ENCODE assay signal across 22 cellular contexts in the genomic region with DNA sequence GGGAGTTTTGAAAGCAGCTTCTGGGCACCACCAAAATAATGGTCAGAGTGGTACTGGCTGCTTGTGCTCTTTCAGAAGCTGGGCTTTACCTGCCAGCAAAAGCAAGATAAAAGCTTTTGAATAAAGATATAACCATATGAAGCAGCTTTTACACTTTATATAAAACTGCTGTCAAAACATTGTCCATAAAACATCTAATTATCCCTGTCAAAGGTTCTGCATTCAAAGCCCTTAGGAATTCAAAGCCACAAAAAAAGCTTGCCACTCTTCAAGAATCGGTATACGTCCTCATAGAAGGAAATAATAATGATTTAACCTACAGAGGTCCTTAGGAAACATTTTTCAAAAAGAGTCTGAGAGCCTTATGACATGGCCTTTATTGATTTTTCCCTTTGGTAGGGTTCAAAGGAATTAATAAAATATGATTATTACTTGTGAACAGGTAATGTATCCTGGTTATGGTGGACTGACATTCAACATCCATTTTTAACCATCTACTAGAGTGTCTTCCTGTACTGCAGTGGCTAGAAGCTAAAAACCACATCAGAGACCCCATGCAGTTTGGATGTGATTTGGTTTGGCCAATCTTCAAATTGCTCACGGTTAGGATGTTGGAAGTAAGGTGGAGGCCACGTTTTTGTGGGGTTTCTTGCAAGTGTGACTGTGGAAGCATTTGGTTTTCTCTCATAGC.
"Had no signal": no experiment of that assay in that cellular context is flagged by ENCODE, and none has a peak within 500 bp of the region (broad histone marks: within the 10 kb centered on the region; RNA-seq: fewer than 3 reads in every experiment).

No MANE protein-coding gene starts in this region.

- H3K27me3 Mint-ChIP-seq: activated CD4-positive, alpha-beta memory T cell treated with anti-CD3 and anti-CD28 coated beads for 36 hours; activated CD8-positive, alpha-beta memory T cell treated with anti-CD3 and anti-CD28 coated beads, Interleukin-2, amount 10 ng/mL, durations not matched to agents 7 days and 5 days; activated naive CD8-positive, alpha-beta T cell treated with anti-CD3 and anti-CD28 coated beads, Interleukin-2, amount 50 U/mL, for 24 hours; naive thymus-derived CD8-positive, alpha-beta T cell had no signal

- ATAC-seq: activated CD8-positive, alpha-beta memory T cell treated with anti-CD3 and anti-CD28 coated beads, Interleukin-2, amount 10 ng/mL, durations not matched to agents 7 days and 5 days; activated naive CD8-positive, alpha-beta T cell treated with anti-CD3 and anti-CD28 coated beads, Interleukin-2, amount 50 U/mL, for 24 hours had no signal

- H3K4me3 ChIP-seq: left ventricle myocardium inferior, prostate gland, thyroid gland had no signal

- H3K4me1 ChIP-seq: left ventricle myocardium inferior, prostate gland, thyroid gland had no signal

- H3K36me3 ChIP-seq: brain microvascular endothelial cell, left ventricle myocardium inferior, prostate gland, thyroid gland had no signal

- H3K27ac Mint-ChIP-seq: activated CD4-positive, alpha-beta memory T cell treated with anti-CD3 and anti-CD28 coated beads for 36 hours; activated CD8-positive, alpha-beta memory T cell treated with anti-CD3 and anti-CD28 coated beads, Interleukin-2, amount 10 ng/mL, durations not matched to agents 7 days and 5 days; activated naive CD8-positive, alpha-beta T cell treated with anti-CD3 and anti-CD28 coated beads, Interleukin-2, amount 50 U/mL, for 24 hours; activated T-helper 1 cell treated with anti-CD3 and anti-CD28 coated beads, Interleukin-12 subunit alpha, Interleukin-12 subunit beta, Interleukin-2, Interleukin-4 antibody, amounts not matched to agents 30 ng/mL and 10 ng/mL and 1 ng/mL, durations not matched to agents 14 hours and 24 hours and 36 hours had no signal

- H3K4me3 Mint-ChIP-seq: activated CD4-positive, alpha-beta memory T cell treated with anti-CD3 and anti-CD28 coated beads for 36 hours; activated CD8-positive, alpha-beta memory T cell treated with anti-CD3 and anti-CD28 coated beads, Interleukin-2, amount 10 ng/mL, durations not matched to agents 7 days and 5 days; activated naive CD8-positive, alpha-beta T cell treated with anti-CD3 and anti-CD28 coated beads, Interleukin-2, amount 50 U/mL, for 24 hours; activated T-helper 1 cell treated with anti-CD3 and anti-CD28 coated beads, Interleukin-12 subunit alpha, Interleukin-12 subunit beta, Interleukin-2, Interleukin-4 antibody, amounts not matched to agents 30 ng/mL and 10 ng/mL and 1 ng/mL, durations not matched to agents 14 hours and 24 hours and 36 hours; naive thymus-derived CD8-positive, alpha-beta T cell had no signal

- H3K27me3 ChIP-seq: brain microvascular endothelial cell, thyroid gland had no signal

- DNase-seq: activated CD4-positive, alpha-beta memory T cell treated with anti-CD3 and anti-CD28 coated beads for 36 hours; activated CD4-positive, alpha-beta T cell treated with anti-CD3 and anti-CD28 coated beads for 1 hour; activated CD8-positive, alpha-beta memory T cell treated with anti-CD3 and anti-CD28 coated beads, Interleukin-2, amount 10 ng/mL, durations not matched to agents 7 days and 5 days; activated gamma-delta T cell; activated naive CD4-positive, alpha-beta T cell treated with anti-CD3 and anti-CD28 coated beads, Interleukin-2, amount 50 U/mL, for 16 hours; activated naive CD8-positive, alpha-beta T cell treated with anti-CD3 and anti-CD28 coated beads, Interleukin-2, amount 50 U/mL, for 24 hours; activated T-cell treated with anti-CD3 and anti-CD28 coated beads for 4 hours; brain microvascular endothelial cell; caudate nucleus; dermis blood vessel endothelial cell; effector CD8-positive, alpha-beta T cell; foreskin melanocyte; kidney glomerular epithelial cell; left ventricle myocardium inferior; stimulated activated CD4-positive, alpha-beta T cell treated with anti-CD3 and anti-CD28 coated beads, Interleukin-4, amount 100 ng/mL, for 1 hour; stimulated activated naive CD4-positive, alpha-beta T cell treated with Interleukin-2 at 50 U/mL for 16 hours; substantia nigra; T-helper 9 cell; thyroid gland had no signal

- H3K9me3 Mint-ChIP-seq: activated CD4-positive, alpha-beta memory T cell treated with anti-CD3 and anti-CD28 coated beads for 36 hours; activated naive CD8-positive, alpha-beta T cell treated with anti-CD3 and anti-CD28 coated beads, Interleukin-2, amount 50 U/mL, for 24 hours; activated T-helper 1 cell treated with anti-CD3 and anti-CD28 coated beads, Interleukin-12 subunit alpha, Interleukin-12 subunit beta, Interleukin-2, Interleukin-4 antibody, amounts not matched to agents 30 ng/mL and 10 ng/mL and 1 ng/mL, durations not matched to agents 14 hours and 24 hours and 36 hours; naive thymus-derived CD8-positive, alpha-beta T cell had no signal

- H3K36me3 Mint-ChIP-seq: activated CD4-positive, alpha-beta memory T cell treated with anti-CD3 and anti-CD28 coated beads for 36 hours; activated CD8-positive, alpha-beta memory T cell treated with anti-CD3 and anti-CD28 coated beads, Interleukin-2, amount 10 ng/mL, durations not matched to agents 7 days and 5 days; naive thymus-derived CD8-positive, alpha-beta T cell had no signal

- H3K27ac ChIP-seq: brain microvascular endothelial cell, left ventricle myocardium inferior, prostate gland, thyroid gland had no signal

- H3K9me3 ChIP-seq: left ventricle myocardium inferior, prostate gland, thyroid gland had no signal
